In the genomic region with DNA sequence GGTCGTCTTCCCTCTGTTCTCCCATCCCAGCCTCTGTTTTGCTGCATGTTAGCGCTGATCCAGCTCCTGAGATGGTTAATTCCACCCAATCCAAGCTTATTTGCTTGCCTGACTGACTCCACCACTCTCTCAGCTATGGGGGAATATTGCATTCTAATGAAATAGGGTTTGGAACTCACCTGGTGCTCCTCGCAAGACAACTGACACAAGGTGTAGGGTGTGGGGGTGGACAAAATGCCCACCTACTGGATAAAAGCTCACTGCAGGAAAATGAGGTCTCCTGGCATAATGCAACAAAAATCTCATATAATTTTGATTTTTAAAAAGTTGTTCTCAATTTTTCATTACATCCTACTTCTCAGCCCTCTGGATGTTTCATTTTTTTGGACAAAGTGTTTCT, we compare ENCODE assay signal across 3 cellular contexts.
"Had no signal": no experiment of that assay in that cellular context is flagged by ENCODE, and none has a peak within 500 bp of the region (broad histone marks: within the 10 kb centered on the region; RNA-seq: fewer than 3 reads in every experiment).

No MANE protein-coding gene starts in this region.

- DNase-seq: GDM1, GF-D8 had no signal

- ATAC-seq: GM12878 had no signal

- H3K4me3 ChIP-seq: GM12878 had no signal
